1 cellular context compared by ENCODE assay signal in genomic region chr12:78891646-78892353, GRCh38.
TF ChIP-seq lines count a peak whose summit lies in the region.

No MANE protein-coding gene starts in this region.

TF ChIP-seq in GM23338, 12 proteins besides CTCF, POLR2A, EP300 and RAD21 (continued from another document):
- TF ChIP-seq ZNF462 (CRISPR knock-in tag; IDR thresholded peaks at IDR 0.05): no peak
- no peak for TF ChIP-seq POLR2AphosphoS5 (IDR thresholded peaks at IDR 0.05; ENCODE audit: low read depth)
- no peak for TF ChIP-seq JUNB (IDR thresholded peaks at IDR 0.05; ENCODE audit: unreplicated experiment)
- no peak for TF ChIP-seq NANOG (IDR thresholded peaks at IDR 0.05; ENCODE audit: borderline replicate concordance)
- no peak for TF ChIP-seq ZNF114 (CRISPR knock-in tag; IDR thresholded peaks at IDR 0.05)
- TF ChIP-seq ZNF331 (CRISPR knock-in tag; IDR thresholded peaks at IDR 0.05; ENCODE audit: low read depth): no peak
- no peak for TF ChIP-seq REST (IDR thresholded peaks at IDR 0.05; ENCODE audit: unreplicated experiment)
- no peak for TF ChIP-seq ETS1 (IDR thresholded peaks at IDR 0.05)
- no peak for TF ChIP-seq STAT1 (IDR thresholded peaks at IDR 0.05; ENCODE audit: unreplicated experiment)
